ENCODE assay signal across 11 cellular contexts in the genomic region with DNA sequence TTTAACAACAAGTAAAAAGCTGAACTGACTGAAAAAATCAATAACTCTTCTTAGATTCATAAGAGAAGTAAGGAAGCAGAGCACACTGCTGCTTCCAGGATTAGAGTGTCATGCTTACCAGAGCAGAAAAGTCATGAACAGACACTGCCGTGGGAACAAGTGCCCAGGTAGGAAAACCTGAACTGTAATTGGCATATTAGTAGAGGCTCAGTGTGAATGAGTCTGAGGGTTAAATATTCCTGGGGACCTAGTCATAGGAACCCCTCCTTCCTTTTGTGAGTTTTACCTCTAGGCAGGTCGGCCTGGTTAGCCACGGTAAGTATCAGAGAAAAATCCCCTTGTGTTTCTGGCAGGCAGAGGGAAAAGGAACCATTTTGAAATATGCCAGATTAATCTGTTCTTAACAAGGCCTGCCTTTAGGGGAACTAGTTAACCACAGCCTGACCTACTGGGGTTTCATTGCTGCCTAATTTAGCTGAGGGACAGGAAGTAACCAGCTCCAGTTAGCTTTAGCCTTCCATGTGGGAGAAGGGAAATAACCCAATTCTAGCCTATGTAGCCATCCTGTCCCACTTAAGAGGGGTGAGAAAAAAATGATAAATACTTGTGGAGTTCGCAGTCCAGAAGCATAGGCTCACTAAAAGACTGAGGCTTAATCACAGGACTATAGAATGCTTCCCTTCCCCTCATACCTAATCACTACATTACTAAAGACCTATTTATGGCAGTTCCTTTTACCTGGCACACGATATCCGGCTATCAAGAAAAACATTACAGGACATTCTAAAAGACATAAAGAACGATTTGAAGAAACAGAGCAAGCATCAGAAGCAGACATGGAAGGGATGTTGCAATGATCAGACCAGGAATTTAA. TPM values are rescaled to one million over a fixed set of nuclear protein-coding genes. Genes with fewer than 3 reads are reported as not detected.
DNase-seq lines count a peak whose midpoint lies in the region; ATAC-seq, FAIRE-seq and TF ChIP-seq lines count a peak whose summit lies in the region.
"Had no signal": no experiment of that assay in that cellular context is flagged by ENCODE, and none has a peak within 500 bp of the region (broad histone marks: within the 10 kb centered on the region; RNA-seq: fewer than 3 reads in every experiment).

No MANE protein-coding gene starts in this region.

- CTCF ChIA-PET in K562 (lab: Yijun Ruan, JAX; ENCODE audit: low intra/inter-chr PET ratio), result no interaction called here

- H3K4me1 ChIP-seq in K562 (replicated peaks in 1 of 2; ENCODE audit: control insufficient read depth in 2 of 2, insufficient read depth in 2 of 2, low read length in 2 of 2), result no peaks in the 10 kb centered on the region
- H3K4me1 ChIP-seq in neuronal stem cell (ENCODE audit: control insufficient read depth in 2 of 2, insufficient read depth in 1 of 2, low read depth in 1 of 2, low read length in 2 of 2), result no peaks in the 10 kb centered on the region

- H4K8ac ChIP-seq in neuronal stem cell (ENCODE audit: low read depth, low read length), result no peak overlapping the region

- no TSS peak for BruUV-seq in K562 (replicated peaks; lab: Mats Ljungman, UMichigan)

- H2BK5ac ChIP-seq in neuronal stem cell (ENCODE audit: low read length), result no peak overlapping the region

- H3K4me3 ChIP-seq in K562, result no peak overlapping the region
- H3K4me3 ChIP-seq in neuronal stem cell (ENCODE audit: low read length in 2 of 2), result no peak overlapping the region

- no peak overlapping the region for H3K23ac ChIP-seq in neuronal stem cell (ENCODE audit: low read depth, low read length, poor library complexity)

- no peak for TF ChIP-seq RAD21 in K562 (CRISPR knock-in tag; conservative IDR thresholded peaks at IDR 0.05 in 1 of 2, IDR thresholded peaks at IDR 0.05 in 1 of 2)

- H2BK15ac ChIP-seq in neuronal stem cell (ENCODE audit: low read length), result no peak overlapping the region

- no peak overlapping the region for H3K18ac ChIP-seq in neuronal stem cell (ENCODE audit: low read length)

- no peak overlapping the region for H2AFZ ChIP-seq in K562 (ENCODE audit: low read depth, low read length)
- H2AFZ ChIP-seq in neuronal stem cell (ENCODE audit: low read length), result no peak overlapping the region

- under 1% methylated on average over 7 of the region's 7 CpGs for WGBS in K562 (ENCODE audit: insufficient coverage, low coverage, missing lambda C conversion rate)
- WGBS in neuronal stem cell (ENCODE audit: extremely low coverage in 2 of 2, insufficient read length in 2 of 2, insufficient replicate concordance in 1 of 2), 2 donors, result no CpG with 5 or more reads among the region's 7 CpGs

- H3K36me3 ChIP-seq in K562 (ENCODE audit: control insufficient read depth, insufficient read depth, low read length), result no peaks in the 10 kb centered on the region
- no peaks in the 10 kb centered on the region for H3K36me3 ChIP-seq in neuronal stem cell (replicated peaks in 1 of 2; ENCODE audit: control insufficient read depth in 2 of 2, insufficient read depth in 2 of 2, low read length in 2 of 2)

- no peak overlapping the region for H4K91ac ChIP-seq in neuronal stem cell (ENCODE audit: low read depth, low read length, poor library complexity)

- ATAC-seq in GM21447 (IDR thresholded peaks at IDR 0.05; ENCODE audit: unreplicated experiment), result peak; percentile 96
- ATAC-seq in HG03442 (IDR thresholded peaks at IDR 0.05; ENCODE audit: unreplicated experiment), result peak; percentile 77
- ATAC-seq in K562, result no peak
- ATAC-seq in HG03439 (IDR thresholded peaks at IDR 0.05; ENCODE audit: unreplicated experiment), result no peak

- no peak overlapping the region for H3K14ac ChIP-seq in neuronal stem cell (ENCODE audit: low read length)

- H2BK12ac ChIP-seq in neuronal stem cell (ENCODE audit: low read length), result no peak overlapping the region

- no peak overlapping the region for H2AK5ac ChIP-seq in neuronal stem cell (ENCODE audit: low read depth, low read length)

- H3K9me3 ChIP-seq in K562 (replicated peaks; ENCODE audit: control insufficient read depth, insufficient read depth, low read depth, low read length) (no peaks in the 10 kb centered on the region), neuronal stem cell (replicated peaks in 1 of 2; ENCODE audit: control insufficient read depth in 2 of 2, insufficient read depth in 1 of 2, low read depth in 1 of 2, low read length in 2 of 2) (no peaks in the 10 kb centered on the region)

- intact Hi-C loops in K562 (cut with micrococcal nuclease), result no loop called here

- H3K79me2 ChIP-seq in K562 (ENCODE audit: control insufficient read depth, insufficient read depth, low read length), result no peaks in the 10 kb centered on the region

- no peak for TF ChIP-seq EP300 in K562 (IDR thresholded peaks at IDR 0.05; ENCODE audit: low read length)

- in situ Hi-C loops in K562 (cut with MboI), result no loop called here

- H3K4me2 ChIP-seq in K562 (ENCODE audit: insufficient read depth, low read length) (no peak overlapping the region), neuronal stem cell (ENCODE audit: insufficient read depth, low read length, poor library complexity, severe bottlenecking) (no peak overlapping the region)

- no peaks in the 10 kb centered on the region for H3K79me1 ChIP-seq in neuronal stem cell (ENCODE audit: low read depth, low read length)

- no peak for TF ChIP-seq CTCF in K562 (IDR thresholded peaks at IDR 0.05 in 2 of 3, conservative IDR thresholded peaks at IDR 0.05 in 1 of 3; ENCODE audit: insufficient read depth in 2 of 3, low read depth in 1 of 3, low read length in 3 of 3)

- FAIRE-seq in GM12892 (lab: Jason Lieb, UNC) (peak; percentile 94), K562 (lab: Jason Lieb, UNC) (no peak), HTR-8/SVneo (lab: Jason Lieb, UNC) (no peak)
- FAIRE-seq: endometrium had no signal

- POLR2A ChIA-PET in K562 (lab: Yijun Ruan, JAX), result interaction anchor here (0.9 kb wide), 1 partner anchor 162 kb away, joined by 3 read pairs; the partner anchor contains the start of genes GON7 and UBR7

- H3K27ac ChIP-seq in K562 (ENCODE audit: extremely low read depth, low read depth, low read length) (no peak overlapping the region), neuronal stem cell (replicated peaks; ENCODE audit: low read length) (no peak overlapping the region)

- no peaks in the 10 kb centered on the region for H4K20me1 ChIP-seq in K562 (replicated peaks; ENCODE audit: control insufficient read depth, insufficient read depth, low read length)

- DNase-seq in GM12892 (ENCODE audit: insufficient read length), result no peak
- no peak for DNase-seq in K562 (ENCODE audit: extremely low read depth in 1 of 4, low spot score in 3 of 4)
- DNase-seq in neuronal stem cell (ENCODE audit: low spot score), result no peak
- DNase-seq in HTR-8/SVneo (ENCODE audit: insufficient read length, low spot score), result no peak
- DNase-seq in HCEC 1CT, result no peak

- no peaks in the 10 kb centered on the region for H3K9me1 ChIP-seq in K562 (ENCODE audit: control insufficient read depth, insufficient read depth, low read length)

- no peak overlapping the region for H2BK120ac ChIP-seq in neuronal stem cell (ENCODE audit: low read depth, low read length)

- H3K27me3 ChIP-seq in K562 (ENCODE audit: control insufficient read depth in 2 of 2, insufficient read depth in 2 of 2, low read length in 2 of 2) (no peaks in the 10 kb centered on the region; a peak in 1 of 5 replicates), neuronal stem cell (ENCODE audit: control insufficient read depth in 3 of 3, insufficient read depth in 3 of 3, low read depth in 1 of 3, low read length in 3 of 3) (no peaks in the 10 kb centered on the region)

- H3K4ac ChIP-seq in neuronal stem cell (ENCODE audit: low read length), result no peak overlapping the region

- H3K9ac ChIP-seq in K562 (ENCODE audit: insufficient read depth in 1 of 2, low read depth in 2 of 2, low read length in 2 of 2), result no peak overlapping the region
- H3K9ac ChIP-seq in neuronal stem cell (ENCODE audit: low read depth, low read length, poor library complexity), result no peak overlapping the region

- TF ChIP-seq POLR2A in GM12892 (IDR thresholded peaks at IDR 0.05; ENCODE audit: low read depth, low read length), result no peak
- no peak for TF ChIP-seq POLR2A in K562 (conservative IDR thresholded peaks at IDR 0.05)

RNA-seq across cellular contexts. Expression of gene COX8C, which starts 22.6 kb away (rescaled TPM):
- polyA plus RNA-seq in GM12892 (2012; ENCODE audit: missing spikeins), result not detected
- total RNA-seq in K562 (2011; cell fraction: chromatin; rRNA removed; ENCODE audit: low replicate concordance), result not detected in 2 replicates
- total RNA-seq in K562 (2011; cell fraction: nucleolus; rRNA removed), result not detected in 2 replicates
- total RNA-seq in K562 (2011; cell fraction: nucleoplasm; rRNA removed), result not detected in 2 replicates
- total RNA-seq in K562 (2014; rRNA removed) (not detected in 2 replicates), K562 (2014; rRNA removed; fragmentation: Illumina TruSeq; extraction: Trizol) (not detected in 2 replicates), K562 (2015; rRNA removed; fragmentation: Illumina TruSeq; extraction: Trizol) (not detected in 2 replicates), K562 (2021) (not detected in 2 replicates)
- polyA plus RNA-seq in K562 (2011; rRNA removed) (not detected in 2 replicates), K562 (2014; fragmentation: Illumina TruSeq; extraction: Trizol) (not detected in 2 replicates), K562 (2014; fragmentation: Nextera tagmentation; extraction: Ambion mirVana) (not detected), K562 (2014; rRNA removed) (not detected in 2 replicates)
- not detected in 2 replicates for polyA plus RNA-seq in K562 (2011; cell fraction: cytosol; rRNA removed)
- polyA plus RNA-seq in K562 (2011; cell fraction: nucleus; rRNA removed), result not detected in 2 replicates
- polyA plus RNA-seq in K562 (2012), result not detected in 2 replicates
- polyA minus RNA-seq in K562 (2011; rRNA and poly(A)+ RNA removed), result not detected in 2 replicates
- not detected in 2 replicates for polyA minus RNA-seq in K562 (2011; cell fraction: cytosol; rRNA and poly(A)+ RNA removed)
- not detected in 2 replicates for polyA minus RNA-seq in K562 (2011; cell fraction: nucleus; rRNA and poly(A)+ RNA removed)
- polyA plus RNA-seq in neuronal stem cell (2013, experiment 1 of 2), result 0.91 TPM
- polyA plus RNA-seq in neuronal stem cell (2013, experiment 2 of 2), result 0.46 TPM
- total RNA-seq: activated CD8-positive, alpha-beta memory T cell treated with anti-CD3 and anti-CD28 coated beads for 36 hours; neural crest cell had no signal

RNA-seq across cellular contexts. Expression of gene BTBD7, which starts 36.8 kb away (rescaled TPM):
- polyA plus RNA-seq in GM12892 (2012; ENCODE audit: missing spikeins), result 8.7 TPM
- total RNA-seq in K562 (2011; cell fraction: chromatin; rRNA removed; ENCODE audit: low replicate concordance), result 9.3 and 32.8 TPM in 2 replicates
- 6.2 and 9.1 TPM in 2 replicates for total RNA-seq in K562 (2011; cell fraction: nucleolus; rRNA removed)
- 11.4 and 16.4 TPM in 2 replicates for total RNA-seq in K562 (2011; cell fraction: nucleoplasm; rRNA removed)
- total RNA-seq in K562 (2014; rRNA removed) (5.3 and 5.8 TPM in 2 replicates), K562 (2014; rRNA removed; fragmentation: Illumina TruSeq; extraction: Trizol) (8.5 and 9.6 TPM in 2 replicates), K562 (2015; rRNA removed; fragmentation: Illumina TruSeq; extraction: Trizol) (8.7 and 9.8 TPM in 2 replicates), K562 (2021) (12.3 and 12.9 TPM in 2 replicates)
- polyA plus RNA-seq in K562 (2011; rRNA removed) (7.1 and 7.6 TPM in 2 replicates), K562 (2014; fragmentation: Illumina TruSeq; extraction: Trizol) (5.8 and 6.2 TPM in 2 replicates), K562 (2014; fragmentation: Nextera tagmentation; extraction: Ambion mirVana) (1 to 10 TPM; 2.5 to 4.5 TPM), K562 (2014; rRNA removed) (4.5 and 5.2 TPM in 2 replicates)
- 5.3 and 6.2 TPM in 2 replicates for polyA plus RNA-seq in K562 (2011; cell fraction: cytosol; rRNA removed)
- polyA plus RNA-seq in K562 (2011; cell fraction: nucleus; rRNA removed), result 5.9 and 7.2 TPM in 2 replicates
- 5.0 TPM in 2 replicates for polyA plus RNA-seq in K562 (2012)
- polyA minus RNA-seq in K562 (2011; rRNA and poly(A)+ RNA removed), result 15.0 and 16.7 TPM in 2 replicates
- 7.6 and 9.7 TPM in 2 replicates for polyA minus RNA-seq in K562 (2011; cell fraction: cytosol; rRNA and poly(A)+ RNA removed)
- polyA minus RNA-seq in K562 (2011; cell fraction: nucleus; rRNA and poly(A)+ RNA removed), result 3.8 and 5.8 TPM in 2 replicates
- polyA plus RNA-seq in neuronal stem cell (2013, experiment 1 of 2), result 18.6 TPM
- polyA plus RNA-seq in neuronal stem cell (2013, experiment 2 of 2), result 19.8 TPM

Comparison
In these comparisons a context has a peak if more than half of its experiments do, and no peak if none do; other contexts are left out.
1. ATAC-seq: peak in GM21447 (single experiment) and HG03442 (single experiment); none in K562 (single experiment) and HG03439 (single experiment).